Comparison of ENCODE assay signal across 1 cellular context in genomic region chr4:26452565-26453531, GRCh38.
TF ChIP-seq lines count a peak whose summit lies in the region.

No MANE protein-coding gene starts in this region.

TF ChIP-seq in GM23338, 12 proteins besides CTCF, POLR2A, EP300 and RAD21 (continued from another document):
- no peak for TF ChIP-seq REST (IDR thresholded peaks at IDR 0.05; ENCODE audit: unreplicated experiment)
- no peak for TF ChIP-seq CREB1 (CRISPR knock-in tag; IDR thresholded peaks at IDR 0.05; ENCODE audit: low read depth)
- no peak for TF ChIP-seq EZH2phosphoT487 (IDR thresholded peaks at IDR 0.05; ENCODE audit: unreplicated experiment)
- no peak for TF ChIP-seq POLR2AphosphoS5 (IDR thresholded peaks at IDR 0.05; ENCODE audit: low read depth)
- no peak for TF ChIP-seq EZH2 (IDR thresholded peaks at IDR 0.05; ENCODE audit: low read depth, unreplicated experiment)
- no peak for TF ChIP-seq STAT1 (IDR thresholded peaks at IDR 0.05; ENCODE audit: unreplicated experiment)
- no peak for TF ChIP-seq JUNB (IDR thresholded peaks at IDR 0.05; ENCODE audit: unreplicated experiment)
- TF ChIP-seq NANOG (IDR thresholded peaks at IDR 0.05; ENCODE audit: borderline replicate concordance) = no peak
- TF ChIP-seq ZNF331 (CRISPR knock-in tag; IDR thresholded peaks at IDR 0.05; ENCODE audit: low read depth) = no peak
- TF ChIP-seq ZNF114 (CRISPR knock-in tag; IDR thresholded peaks at IDR 0.05) = no peak
